Comparison of ENCODE assay signal across 21 cellular contexts in genomic region chr5:170562166-170562565, GRCh38. TPM values are rescaled to one million over a fixed set of nuclear protein-coding genes. Genes with fewer than 3 reads are reported as not detected.
DNase-seq lines count a peak whose midpoint lies in the region; TF ChIP-seq lines count a peak whose summit lies in the region.
"Had no signal": no experiment of that assay in that cellular context is flagged by ENCODE, and none has a peak within 500 bp of the region (broad histone marks: within the 10 kb centered on the region; RNA-seq: fewer than 3 reads in every experiment).

No MANE protein-coding gene starts in this region.

- peaks cover 45% of the 10 kb centered on the region for H3K4me1 Mint-ChIP-seq in dendritic cell treated with granulocyte-macrophage colony-stimulating factor and Interleukin-4, amounts not matched to agents 40 ng/mL and 50 ng/mL, for 4 days (ENCODE audit: low read depth)
- peaks cover 5% of the 10 kb centered on the region for H3K4me1 Mint-ChIP-seq in type B pancreatic cell (ENCODE audit: unreplicated experiment)

- H3K9me3 Mint-ChIP-seq in dendritic cell treated with granulocyte-macrophage colony-stimulating factor and Interleukin-4, amounts not matched to agents 40 ng/mL and 50 ng/mL, for 4 days = no peaks in the 10 kb centered on the region
- H3K9me3 Mint-ChIP-seq in type B pancreatic cell = no peaks in the 10 kb centered on the region
- H3K9me3 Mint-ChIP-seq: H9 had no signal

- H3K4me1 ChIP-seq in tibial artery = no peaks in the 10 kb centered on the region
- H3K4me1 ChIP-seq: BE2C, SJSA1 had no signal

- no peaks in the 10 kb centered on the region for H3K36me3 Mint-ChIP-seq in dendritic cell treated with granulocyte-macrophage colony-stimulating factor and Interleukin-4, amounts not matched to agents 40 ng/mL and 50 ng/mL, for 4 days (ENCODE audit: low read depth)
- no peaks in the 10 kb centered on the region for H3K36me3 Mint-ChIP-seq in type B pancreatic cell
- H3K36me3 Mint-ChIP-seq: CD14-positive monocyte had no signal

- peak overlapping the region; percentile 62 for H3K27ac Mint-ChIP-seq in dendritic cell treated with granulocyte-macrophage colony-stimulating factor and Interleukin-4, amounts not matched to agents 40 ng/mL and 50 ng/mL, for 4 days
- no peak overlapping the region for H3K27ac Mint-ChIP-seq in type B pancreatic cell
- H3K27ac Mint-ChIP-seq: H9, HFFc6 had no signal

- no peak for TF ChIP-seq CTCF in type B pancreatic cell (conservative IDR thresholded peaks at IDR 0.05)
- no peak for TF ChIP-seq CTCF in tibial artery (IDR thresholded peaks at IDR 0.05)

- peaks cover 42% of the 10 kb centered on the region for H3K27me3 Mint-ChIP-seq in dendritic cell treated with granulocyte-macrophage colony-stimulating factor and Interleukin-4, amounts not matched to agents 40 ng/mL and 50 ng/mL, for 4 days
- peaks cover 62% of the 10 kb centered on the region for H3K27me3 Mint-ChIP-seq in type B pancreatic cell

- H3K9me3 ChIP-seq in tibial artery = no peaks in the 10 kb centered on the region
- H3K9me3 ChIP-seq: BE2C, MG63, SJSA1 had no signal

- H3K36me3 ChIP-seq in tibial artery = no peaks in the 10 kb centered on the region
- H3K36me3 ChIP-seq: BE2C, MG63, SJSA1 had no signal

- no peak overlapping the region for H3K4me3 ChIP-seq in tibial artery
- H3K4me3 ChIP-seq: MG63, PC-9, SJSA1 had no signal

- no peak overlapping the region for H3K27ac ChIP-seq in tibial artery
- H3K27ac ChIP-seq: 22Rv1, PC-9, SJSA1 had no signal

- intact Hi-C loops in dendritic cell treated with granulocyte-macrophage colony-stimulating factor and Interleukin-4, amounts not matched to agents 40 ng/mL and 50 ng/mL, for 4 days (cut with micrococcal nuclease) = no loop called here
- intact Hi-C loops in tibial artery (cut with DNase I; ENCODE audit: low total_unique reads) = no loop called here

- no peak overlapping the region for H3K4me3 Mint-ChIP-seq in dendritic cell treated with granulocyte-macrophage colony-stimulating factor and Interleukin-4, amounts not matched to agents 40 ng/mL and 50 ng/mL, for 4 days
- no peak overlapping the region for H3K4me3 Mint-ChIP-seq in type B pancreatic cell
- H3K4me3 Mint-ChIP-seq: CD14-positive monocyte, H9, HFFc6 had no signal

- peak; percentile 44 for DNase-seq in activated CD8-positive, alpha-beta memory T cell treated with anti-CD3 and anti-CD28 coated beads for 24 hours
- no peak for DNase-seq in activated CD8-positive, alpha-beta memory T cell treated with anti-CD3 and anti-CD28 coated beads, Interleukin-2, amount 50 U/mL, for 48 hours
- peak; percentile 37 for DNase-seq in islet precursor cell
- no peak for DNase-seq in type B pancreatic cell (ENCODE audit: extremely low spot score, unreplicated experiment)
- DNase-seq in tibial artery = no peak
- DNase-seq in DMS 273 treated with DMSO at 0.1 percent for 48 hours (lab: John Stamatoyannopoulos, UW) = no peak
- DNase-seq: BE2C, H9, HFFc6, KG1, MG63, NCI-H1105 treated with DMSO at 0.1 percent for 48 hours, NCI-H2029, NCI-H446 treated with DMSO at 0.1 percent for 48 hours, PC-9 had no signal

- H3K27me3 ChIP-seq in tibial artery = peaks cover 0 to 11% of the 10 kb centered on the region in 2 donors
- H3K27me3 ChIP-seq: MG63, SJSA1 had no signal

RNA-seq across cellular contexts. Expression of gene KCNIP1, which starts 58.3 kb away (rescaled TPM):
- 1.2 and 5.3 TPM in 2 replicates for total RNA-seq in type B pancreatic cell (ENCODE audit: low replicate concordance)
- total RNA-seq: HFFc6, PC-9, Right ventricle myocardium inferior, RPMI7951 had no signal

Comparison
In these comparisons a context has a peak if more than half of its experiments do, and no peak if none do; other contexts are left out.
1. DNase-seq: peak in activated CD8-positive, alpha-beta memory T cell treated with anti-CD3 and anti-CD28 coated beads for 24 hours (single experiment) and islet precursor cell (single experiment); none in activated CD8-positive, alpha-beta memory T cell treated with anti-CD3 and anti-CD28 coated beads, Interleukin-2, amount 50 U/mL, for 48 hours (single experiment), type B pancreatic cell (single experiment), tibial artery (0 of 2) and DMS 273 treated with DMSO at 0.1 percent for 48 hours (single experiment).